In genomic region chr14:81062816-81063215, GRCh38 we compare ENCODE assay signal across 8 cellular contexts.
DNase-seq lines count a peak whose midpoint lies in the region; ATAC-seq and TF ChIP-seq lines count a peak whose summit lies in the region.

No MANE protein-coding gene starts in this region.

- peak; percentile 0 for DNase-seq in A172 (ENCODE audit: low spot score)
- DNase-seq in GM12864 (ENCODE audit: low read depth) = no peak
- peak; percentile 35 to 60 for DNase-seq in NOMO-1 (lab: John Stamatoyannopoulos, UW; ENCODE audit: unreplicated experiment in 2 of 2)
- DNase-seq in epithelial cell of esophagus (ENCODE audit: low read depth) = peak; percentile 3
- DNase-seq in upper lobe of right lung = no peak
- DNase-seq in stomach = no peak
- no peak for DNase-seq in coronary artery (ENCODE audit: low spot score)

- no peak overlapping the region for H3K4me3 ChIP-seq in GM12864 (ENCODE audit: low read depth, low read length)
- H3K4me3 ChIP-seq in epithelial cell of esophagus (ENCODE audit: low read length) = no peak overlapping the region
- H3K4me3 ChIP-seq in upper lobe of right lung = no peak overlapping the region
- H3K4me3 ChIP-seq in stomach = no peak overlapping the region
- no peak overlapping the region for H3K4me3 ChIP-seq in coronary artery

- no peak for TF ChIP-seq EP300 in stomach (IDR thresholded peaks at IDR 0.05)

- no peaks in the 10 kb centered on the region for H3K4me1 ChIP-seq in upper lobe of right lung
- H3K4me1 ChIP-seq in stomach = no peaks in the 10 kb centered on the region

- WGBS in stomach, 5 donors = 13 to 27% (median 17%) methylated on average over 4 of the region's 4 CpGs

- H3K27ac ChIP-seq in upper lobe of right lung (no peak overlapping the region), stomach (no peak overlapping the region), coronary artery (no peak overlapping the region)

- intact Hi-C loops in upper lobe of right lung (cut with DNase I) = no loop called here
- intact Hi-C loops in stomach (cut with DNase I; ENCODE audit: low total_unique reads) = no loop called here

- H3K9me3 ChIP-seq in upper lobe of right lung (no peaks in the 10 kb centered on the region), stomach (no peaks in the 10 kb centered on the region)

- H3K36me3 ChIP-seq in upper lobe of right lung (no peaks in the 10 kb centered on the region), stomach (no peaks in the 10 kb centered on the region)

- TF ChIP-seq POLR2A in stomach (IDR thresholded peaks at IDR 0.05) = no peak

- TF ChIP-seq CTCF in GM12864 (IDR thresholded peaks at IDR 0.05; ENCODE audit: low read depth, low read length, missing control alignments) (peak; percentile 48), epithelial cell of esophagus (IDR thresholded peaks at IDR 0.05; ENCODE audit: insufficient read depth, low read depth, low read length, missing control alignments) (peak; percentile 20), upper lobe of right lung (IDR thresholded peaks at IDR 0.05) (peak; percentile 30), stomach (IDR thresholded peaks at IDR 0.05) (no peak), coronary artery (IDR thresholded peaks at IDR 0.05) (no peak)

- ATAC-seq in HG02938 (IDR thresholded peaks at IDR 0.05; ENCODE audit: unreplicated experiment) (peak; percentile 88), upper lobe of right lung (peak; percentile 64)

- no peaks in the 10 kb centered on the region for H3K27me3 ChIP-seq in upper lobe of right lung
- no peaks in the 10 kb centered on the region for H3K27me3 ChIP-seq in stomach

Comparison
In these comparisons a context has a peak if more than half of its experiments do, and no peak if none do; other contexts are left out.
1. DNase-seq: peak in A172 (single experiment), NOMO-1 (2 of 2) and epithelial cell of esophagus (single experiment); none in GM12864 (single experiment), upper lobe of right lung (single experiment), stomach (single experiment) and coronary artery (single experiment).
2. CTCF ChIP-seq: peak in GM12864 (single experiment), epithelial cell of esophagus (single experiment) and upper lobe of right lung (single experiment); none in stomach (0 of 7) and coronary artery (single experiment).